Comparison of ENCODE assay signal across 19 cellular contexts in genomic region chr5:38469707-38470267, GRCh38.
DNase-seq lines count a peak whose midpoint lies in the region; ATAC-seq, FAIRE-seq and TF ChIP-seq lines count a peak whose summit lies in the region.
"Had no signal": no experiment of that assay in that cellular context is flagged by ENCODE, and none has a peak within 500 bp of the region (broad histone marks: within the 10 kb centered on the region; RNA-seq: fewer than 3 reads in every experiment).

No MANE protein-coding gene starts in this region.

- peaks cover 21% of the 10 kb centered on the region for H3K4me1 Mint-ChIP-seq in MCF 10A (ENCODE audit: insufficient read depth, unreplicated experiment)
- H3K4me1 Mint-ChIP-seq: B cell had no signal

- H3K9me3 Mint-ChIP-seq in MCF 10A (ENCODE audit: unreplicated experiment) = no peaks in the 10 kb centered on the region

- intact Hi-C loops in breast epithelium (cut with DNase I; ENCODE audit: low total_unique reads) = no loop called here
- intact Hi-C loops in MCF 10A (cut with micrococcal nuclease) = no loop called here
- intact Hi-C loops in kidney (cut with DNase I) = no loop called here
- intact Hi-C loops in psoas muscle (cut with DNase I) = loop anchor here (2.0 to 5.0 kb wide), 3 partner anchors 32 to 83 kb away; no protein-coding TSS in a partner anchor
- intact Hi-C loops in upper lobe of right lung (cut with DNase I) = no loop called here
- intact Hi-C loops in pancreas (cut with DNase I) = no loop called here

- 85 to 90% (median 85%) methylated on average over 11 of the region's 11 CpGs for WGBS in psoas muscle, 3 donors
- 83 to 89% methylated on average over 11 of the region's 11 CpGs for WGBS in pancreas, 2 donors

- DNase-seq in breast epithelium (ENCODE audit: low spot score in 2 of 2) = no peak
- DNase-seq in MCF 10A (ENCODE audit: unreplicated experiment) = no peak
- no peak for DNase-seq in kidney
- DNase-seq in psoas muscle = no peak
- DNase-seq in upper lobe of right lung = no peak
- DNase-seq in NCI-H2029 treated with DMSO at 0.1 percent for 48 hours (lab: John Stamatoyannopoulos, UW) = no peak
- no peak for DNase-seq in GM03348 (ENCODE audit: low spot score)
- DNase-seq in pancreas = no peak
- DNase-seq: activated CD4-positive, alpha-beta T cell treated with anti-CD3 and anti-CD28 coated beads, Interleukin-2, amount 50 U/mL, for 4 hours; activated naive CD4-positive, alpha-beta T cell treated with Interleukin-2 at 50 U/mL for 16 hours; activated T-cell treated with anti-CD3 and anti-CD28 coated beads for 4 hours; COR-L47; EL; foreskin keratinocyte; MM.1S; NCI-H82 had no signal

- BruUV-seq in MCF 10A (replicated peaks; lab: Mats Ljungman, UMichigan) = no TSS peak

- H3K4me3 Mint-ChIP-seq in MCF 10A (ENCODE audit: unreplicated experiment) = no peak overlapping the region
- H3K4me3 Mint-ChIP-seq: B cell had no signal

- H3K9ac ChIP-seq in kidney (ENCODE audit: low read length in 2 of 2) = no peak overlapping the region

- FAIRE-seq in kidney (lab: Jason Lieb, UNC) (no peak), pancreas (lab: Jason Lieb, UNC) (no peak)
- FAIRE-seq: GM18507 had no signal

- H3K27ac ChIP-seq in breast epithelium (peak overlapping the region; percentile 84 to 96), kidney (ENCODE audit: low read depth in 2 of 2, low read length in 2 of 2) (peak overlapping the region; percentile 38 to 62), psoas muscle (peak overlapping the region; percentile 98), upper lobe of right lung (peak overlapping the region; percentile 86), pancreas (no peak overlapping the region)
- H3K27ac ChIP-seq: 22Rv1, foreskin keratinocyte had no signal

- H3K27me3 Mint-ChIP-seq in MCF 10A (ENCODE audit: insufficient read depth, unreplicated experiment) = no peaks in the 10 kb centered on the region

- H3K27me3 ChIP-seq in breast epithelium = no peaks in the 10 kb centered on the region
- H3K27me3 ChIP-seq in psoas muscle (ENCODE audit: insufficient read depth in 3 of 3, low read length in 2 of 3) = no peaks in the 10 kb centered on the region
- peaks cover 4% of the 10 kb centered on the region for H3K27me3 ChIP-seq in upper lobe of right lung
- no peaks in the 10 kb centered on the region for H3K27me3 ChIP-seq in pancreas
- H3K27me3 ChIP-seq: foreskin keratinocyte had no signal

- H3K9me3 ChIP-seq in breast epithelium (no peaks in the 10 kb centered on the region), kidney (ENCODE audit: control insufficient read depth in 1 of 2, low read length in 2 of 2) (no peaks in the 10 kb centered on the region), psoas muscle (no peaks in the 10 kb centered on the region), upper lobe of right lung (no peaks in the 10 kb centered on the region), pancreas (no peaks in the 10 kb centered on the region)

- peak overlapping the region in 2 of 3 donors; percentile 14 to 51 for H3K4me3 ChIP-seq in breast epithelium
- H3K4me3 ChIP-seq in kidney (ENCODE audit: low read length in 2 of 2) = no peak overlapping the region
- no peak overlapping the region for H3K4me3 ChIP-seq in psoas muscle
- no peak overlapping the region for H3K4me3 ChIP-seq in upper lobe of right lung
- no peak overlapping the region for H3K4me3 ChIP-seq in pancreas

- H3K27ac Mint-ChIP-seq in MCF 10A (ENCODE audit: low read depth, unreplicated experiment) = no peak overlapping the region
- H3K27ac Mint-ChIP-seq: B cell had no signal

- CTCF ChIA-PET in MCF 10A (lab: Yijun Ruan, JAX) = interaction anchor here (1.2 to 3.1 kb wide), 2 partner anchors 28 to 452 kb away, joined by 3 to 16 read pairs; no protein-coding TSS in a partner anchor

- TF ChIP-seq POLR2A in breast epithelium (IDR thresholded peaks at IDR 0.05) = no peak

- POLR2A ChIA-PET in MCF 10A (lab: Yijun Ruan, JAX) = no interaction called here

- peaks cover 21 to 30% of the 10 kb centered on the region in 2 donors for H3K4me1 ChIP-seq in breast epithelium
- peaks cover 36 to 38% of the 10 kb centered on the region in 2 donors for H3K4me1 ChIP-seq in kidney (ENCODE audit: control insufficient read depth in 1 of 2, insufficient read depth in 1 of 2, low read depth in 1 of 2, low read length in 2 of 2)
- H3K4me1 ChIP-seq in psoas muscle = peaks cover 52% of the 10 kb centered on the region
- peaks cover 33% of the 10 kb centered on the region for H3K4me1 ChIP-seq in upper lobe of right lung
- H3K4me1 ChIP-seq in pancreas = no peaks in the 10 kb centered on the region

- ATAC-seq in psoas muscle (no peak), upper lobe of right lung (no peak), pancreas (no peak)
- ATAC-seq: foreskin keratinocyte had no signal

- no peaks in the 10 kb centered on the region for H3K36me3 Mint-ChIP-seq in MCF 10A (ENCODE audit: insufficient read depth, unreplicated experiment)

- H3K36me3 ChIP-seq in breast epithelium = no peaks in the 10 kb centered on the region
- no peaks in the 10 kb centered on the region for H3K36me3 ChIP-seq in kidney (ENCODE audit: control insufficient read depth in 1 of 2, insufficient read depth in 2 of 2, low read length in 2 of 2)
- H3K36me3 ChIP-seq in psoas muscle (ENCODE audit: insufficient read depth in 1 of 2, low read depth in 1 of 2) = no peaks in the 10 kb centered on the region
- H3K36me3 ChIP-seq in upper lobe of right lung = no peaks in the 10 kb centered on the region
- no peaks in the 10 kb centered on the region for H3K36me3 ChIP-seq in pancreas

- TF ChIP-seq CTCF in breast epithelium (IDR thresholded peaks at IDR 0.05) (no peak), MCF 10A (IDR thresholded peaks at IDR 0.05; ENCODE audit: unreplicated experiment) (no peak), kidney (IDR thresholded peaks at IDR 0.05; ENCODE audit: borderline replicate concordance, extremely low read depth, insufficient read depth) (no peak), psoas muscle (IDR thresholded peaks at IDR 0.05) (no peak), upper lobe of right lung (IDR thresholded peaks at IDR 0.05) (no peak), pancreas (IDR thresholded peaks at IDR 0.05) (no peak)

Comparison
In these comparisons a context has a peak if more than half of its experiments do, and no peak if none do; other contexts are left out.
1. H3K27ac ChIP-seq: peak in breast epithelium (2 of 2), kidney (2 of 2), psoas muscle (single experiment) and upper lobe of right lung (single experiment); none in pancreas (0 of 4).
2. H3K4me3 ChIP-seq: peak in breast epithelium (2 of 3); none in kidney (0 of 2), psoas muscle (single experiment), upper lobe of right lung (single experiment) and pancreas (0 of 4).
3. intact Hi-C loops: an anchor here in psoas muscle (2.0 to 5.0 kb wide); none called in breast epithelium, MCF 10A, kidney, upper lobe of right lung and pancreas.